ENCODE assay signal across 9 cellular contexts in the genomic region with DNA sequence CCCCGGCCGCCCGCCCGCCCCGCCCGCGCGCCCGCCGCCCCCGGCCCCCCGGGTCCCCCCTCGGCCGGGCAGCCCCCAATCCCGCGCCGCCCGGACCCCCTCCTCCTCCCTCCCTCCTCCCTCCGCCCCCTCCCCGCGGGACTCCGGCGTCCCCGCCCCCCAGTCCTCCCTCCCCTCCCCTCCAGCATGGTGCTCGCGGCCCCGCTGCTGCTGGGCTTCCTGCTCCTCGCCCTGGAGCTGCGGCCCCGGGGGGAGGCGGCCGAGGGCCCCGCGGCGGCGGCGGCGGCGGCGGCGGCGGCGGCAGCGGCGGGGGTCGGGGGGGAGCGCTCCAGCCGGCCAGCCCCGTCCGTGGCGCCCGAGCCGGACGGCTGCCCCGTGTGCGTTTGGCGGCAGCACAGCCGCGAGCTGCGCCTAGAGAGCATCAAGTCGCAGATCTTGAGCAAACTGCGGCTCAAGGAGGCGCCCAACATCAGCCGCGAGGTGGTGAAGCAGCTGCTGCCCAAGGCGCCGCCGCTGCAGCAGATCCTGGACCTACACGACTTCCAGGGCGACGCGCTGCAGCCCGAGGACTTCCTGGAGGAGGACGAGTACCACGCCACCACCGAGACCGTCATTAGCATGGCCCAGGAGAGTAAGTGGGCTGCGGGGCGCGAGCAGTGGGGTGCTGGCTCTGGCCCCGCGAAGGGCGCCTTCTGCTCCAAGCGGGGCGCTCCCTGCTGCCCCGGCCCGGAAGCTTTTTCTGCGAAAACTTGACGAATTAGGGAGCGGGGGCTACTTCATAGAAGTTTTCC. TPM values are rescaled to one million over a fixed set of nuclear protein-coding genes. Genes with fewer than 3 reads are reported as not detected.
A peak's percentile ranks its signal among the peaks of the same experiment; 100 is the strongest.
DNase-seq lines count a peak whose midpoint lies in the region; ATAC-seq, FAIRE-seq and TF ChIP-seq lines count a peak whose summit lies in the region.
"Had no signal": no experiment of that assay in that cellular context is flagged by ENCODE, and none has a peak within 500 bp of the region (broad histone marks: within the 10 kb centered on the region; RNA-seq: fewer than 3 reads in every experiment).

No MANE protein-coding gene starts in this region.

- H3K4me2 ChIP-seq in mammary epithelial cell (ENCODE audit: insufficient read depth, low read depth, low read length) = peak overlapping the region; percentile 100

- peak; percentile 37 for ATAC-seq in GM21423 (IDR thresholded peaks at IDR 0.05; ENCODE audit: unreplicated experiment)

- H3K36me3 ChIP-seq in mammary epithelial cell (ENCODE audit: insufficient read depth, low read length) (no peaks in the 10 kb centered on the region), kidney (ENCODE audit: control insufficient read depth in 1 of 2, insufficient read depth in 2 of 2, low read length in 2 of 2) (no peaks in the 10 kb centered on the region)

- peak; percentile 81 for DNase-seq in Daoy (ENCODE audit: low read depth)
- DNase-seq in Jurkat, Clone E6-1 (ENCODE audit: low read depth, low spot score) = no peak
- DNase-seq in T-helper 9 cell = peak; percentile 33
- peak; percentile 62 for DNase-seq in mammary epithelial cell
- DNase-seq in kidney = peak; percentile 91
- DNase-seq in stimulated activated CD4-positive, alpha-beta T cell treated with anti-CD3 and anti-CD28 coated beads, Interleukin-1b, Interleukin-23, amount 100 ng/mL, for 48 hours = peak; percentile 52
- DNase-seq in pons (ENCODE audit: low spot score) = no peak

- no peak overlapping the region for H3K9ac ChIP-seq in mammary epithelial cell (ENCODE audit: insufficient read depth, low read length)
- no peak overlapping the region for H3K9ac ChIP-seq in kidney (ENCODE audit: low read length in 2 of 2)

- FAIRE-seq in kidney (lab: Jason Lieb, UNC) = no peak
- FAIRE-seq: frontal cortex had no signal

- no TSS peak for BruUV-seq in mammary epithelial cell (replicated peaks; lab: Mats Ljungman, UMichigan)

- H3K4me1 ChIP-seq in mammary epithelial cell (ENCODE audit: insufficient read depth, low read length) (peaks cover 10% of the 10 kb centered on the region), kidney (ENCODE audit: control insufficient read depth in 1 of 2, insufficient read depth in 1 of 2, low read depth in 1 of 2, low read length in 2 of 2) (peaks cover 4 to 15% of the 10 kb centered on the region in 2 donors)

- CTCF ChIA-PET in mammary epithelial cell (lab: Charles Lee; ENCODE audit: low non-redundant PET) = no interaction called here

- in situ Hi-C loops in mammary epithelial cell (cut with MboI; ENCODE audit: low sequenced_read_pairs in 2 of 2) = loop anchor here (5.0 to 25.0 kb wide), 3 partner anchors 199 to 469 kb away; a partner anchor contains a TSS

- H4K20me1 ChIP-seq in mammary epithelial cell (ENCODE audit: insufficient read depth, low read length) = no peaks in the 10 kb centered on the region

- H3K9me3 ChIP-seq in mammary epithelial cell (replicated peaks; ENCODE audit: insufficient read depth, low read length) (no peaks in the 10 kb centered on the region), kidney (ENCODE audit: control insufficient read depth in 1 of 2, low read length in 2 of 2) (no peaks in the 10 kb centered on the region)

- H3K27me3 ChIP-seq in mammary epithelial cell (ENCODE audit: insufficient read depth, low read length) = no peaks in the 10 kb centered on the region

- WGBS in mammary epithelial cell (ENCODE audit: low coverage, missing lambda C conversion rate) = 0% methylated on average over 6 of the region's 90 CpGs

- intact Hi-C loops in mammary epithelial cell (cut with micrococcal nuclease) = no loop called here
- intact Hi-C loops in kidney (cut with DNase I) = loop anchor here (10.0 kb wide), 1 partner anchor 51 kb away; no protein-coding TSS in a partner anchor

- peaks cover 3% of the 10 kb centered on the region for H3K79me2 ChIP-seq in mammary epithelial cell (ENCODE audit: insufficient read depth, low read length)

- TF ChIP-seq CTCF in mammary epithelial cell (conservative IDR thresholded peaks at IDR 0.05 in 1 of 2, IDR thresholded peaks at IDR 0.05 in 1 of 2; ENCODE audit: extremely low read depth in 1 of 2, insufficient read depth in 1 of 2, low read depth in 1 of 2, low read length in 2 of 2) = no peak
- TF ChIP-seq CTCF in kidney (IDR thresholded peaks at IDR 0.05; ENCODE audit: borderline replicate concordance, extremely low read depth, insufficient read depth) = peak; percentile 8

- H3K27ac ChIP-seq in mammary epithelial cell (ENCODE audit: insufficient read depth, low read depth, low read length) (no peak overlapping the region), kidney (ENCODE audit: low read depth in 2 of 2, low read length in 2 of 2) (no peak overlapping the region)

- H3K4me3 ChIP-seq in Jurkat, Clone E6-1 (ENCODE audit: low read length) = peak overlapping the region; percentile 77
- peak overlapping the region; percentile 50 to 73 (median 63) for H3K4me3 ChIP-seq in mammary epithelial cell (replicated peaks in 1 of 3; ENCODE audit: insufficient read depth in 1 of 3, low read depth in 2 of 3, low read length in 3 of 3)
- H3K4me3 ChIP-seq in kidney (ENCODE audit: low read length in 2 of 2) = peak overlapping the region; percentile 67 to 69

- dilution Hi-C loops in mammary epithelial cell (cut with HindIII; ENCODE audit: low sequenced_read_pairs) = no loop called here

- H2AFZ ChIP-seq in mammary epithelial cell (ENCODE audit: low read depth, low read length) = peak overlapping the region; percentile 90

RNA-seq across cellular contexts. Expression of a gene that starts 0.4 kb away (rescaled TPM):
- total RNA-seq in Daoy (2014; rRNA removed; shearing (Covaris generic)) = 1.5 and 2.5 TPM in 2 replicates
- polyA plus RNA-seq in Jurkat, Clone E6-1 (2012; ENCODE audit: insufficient read depth, insufficient read length) = 9.4 TPM
- total RNA-seq in mammary epithelial cell (10 to 100 TPM in 1 of 2 donors, 1 to 10 TPM in 1; 2.2 to 11.1 TPM), kidney (6.2 TPM)
- polyA plus RNA-seq in mammary epithelial cell (8.1 TPM), kidney (ENCODE audit: insufficient read depth, low read depth, low replicate concordance) (3.4 TPM)
- polyA minus RNA-seq in mammary epithelial cell = 7.4 TPM

RNA-seq across cellular contexts. Expression of a gene that starts 14.5 kb away (rescaled TPM):
- 638 and 824 TPM in 2 replicates for total RNA-seq in Daoy (2014; rRNA removed; shearing (Covaris generic))
- polyA plus RNA-seq in Jurkat, Clone E6-1 (2012; ENCODE audit: insufficient read depth, insufficient read length) = 177 TPM
- total RNA-seq in mammary epithelial cell (100 to 1,000 TPM; 552 to 814 TPM), kidney (1,130 TPM)
- polyA plus RNA-seq in mammary epithelial cell (822 TPM), kidney (ENCODE audit: insufficient read depth, low read depth, low replicate concordance) (1,381 TPM)
- 467 TPM for polyA minus RNA-seq in mammary epithelial cell

RNA-seq across cellular contexts. Expression of a gene that starts 23.1 kb away (rescaled TPM):
- 2.2 and 4.5 TPM in 2 replicates for total RNA-seq in Daoy (2014; rRNA removed; shearing (Covaris generic))
- polyA plus RNA-seq in Jurkat, Clone E6-1 (2012; ENCODE audit: insufficient read depth, insufficient read length) = 4.6 TPM
- total RNA-seq in mammary epithelial cell (1 to 10 TPM; 2.5 to 4.4 TPM), kidney (11.1 TPM)
- polyA plus RNA-seq in mammary epithelial cell (2.1 TPM), kidney (ENCODE audit: insufficient read depth, low read depth, low replicate concordance) (30.2 TPM)
- polyA minus RNA-seq in mammary epithelial cell = 3.1 TPM

RNA-seq across cellular contexts. Expression of a gene that starts 27.5 kb away (rescaled TPM):
- 112 and 135 TPM in 2 replicates for total RNA-seq in Daoy (2014; rRNA removed; shearing (Covaris generic))
- polyA plus RNA-seq in Jurkat, Clone E6-1 (2012; ENCODE audit: insufficient read depth, insufficient read length) = 218 TPM
- total RNA-seq in mammary epithelial cell (10 to 100 TPM; 29.7 to 71.0 TPM), kidney (116 TPM)
- polyA plus RNA-seq in mammary epithelial cell (123 TPM), kidney (ENCODE audit: insufficient read depth, low read depth, low replicate concordance) (451 TPM)
- 42.0 TPM for polyA minus RNA-seq in mammary epithelial cell

RNA-seq across cellular contexts. Expression of a gene that starts 35.6 kb away (rescaled TPM):
- total RNA-seq in Daoy (2014; rRNA removed; shearing (Covaris generic)) = 2.4 and 3.4 TPM in 2 replicates
- 6.4 TPM for polyA plus RNA-seq in Jurkat, Clone E6-1 (2012; ENCODE audit: insufficient read depth, insufficient read length)
- 1 to 10 TPM in 1 of 2 donors, under 1 TPM in 1; 0.33 to 2.1 TPM for total RNA-seq in mammary epithelial cell
- 0.28 TPM for polyA plus RNA-seq in mammary epithelial cell
- not detected for polyA minus RNA-seq in mammary epithelial cell
- 66.3 TPM for total RNA-seq in kidney
- 26.2 TPM for polyA plus RNA-seq in kidney (ENCODE audit: insufficient read depth, low read depth, low replicate concordance)

Comparison
In these comparisons a context has a peak if more than half of its experiments do, and no peak if none do; other contexts are left out.
1. DNase-seq: peak in Daoy (single experiment), T-helper 9 cell (single experiment), mammary epithelial cell (single experiment), kidney (single experiment) and stimulated activated CD4-positive, alpha-beta T cell treated with anti-CD3 and anti-CD28 coated beads, Interleukin-1b, Interleukin-23, amount 100 ng/mL, for 48 hours (single experiment); none in Jurkat, Clone E6-1 (single experiment) and pons (single experiment).
2. Peak in every context shown above with its lines, with median percentiles within 50 percentile points of each other: H3K4me3 ChIP-seq.